In the genomic region with DNA sequence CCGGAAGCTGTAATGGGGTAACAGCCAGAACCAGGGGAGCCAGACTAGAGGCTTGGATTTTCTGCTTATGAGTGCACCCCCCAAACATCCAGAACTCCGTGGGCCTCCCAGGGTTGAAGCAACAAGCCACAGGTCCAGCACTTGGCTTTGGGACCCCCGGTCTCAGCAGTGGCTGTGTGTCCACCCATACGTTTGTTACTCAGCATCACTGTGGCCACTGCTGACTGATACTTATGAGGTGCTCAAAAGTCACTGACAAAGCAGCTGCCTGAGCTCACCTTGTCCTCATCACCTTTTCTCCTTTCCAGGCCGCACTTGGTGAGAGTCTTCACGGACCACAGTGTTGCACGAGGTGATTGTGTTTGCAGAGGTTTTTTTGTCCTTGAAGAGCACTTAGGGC, we compare ENCODE assay signal across 14 cellular contexts.
A peak's percentile ranks its signal among the peaks of the same experiment; 100 is the strongest.
DNase-seq lines count a peak whose midpoint lies in the region; ATAC-seq and TF ChIP-seq lines count a peak whose summit lies in the region.
"Had no signal": no experiment of that assay in that cellular context is flagged by ENCODE, and none has a peak within 500 bp of the region (broad histone marks: within the 10 kb centered on the region; RNA-seq: fewer than 3 reads in every experiment).

No MANE protein-coding gene starts in this region.

- no peak for TF ChIP-seq CTCF in glutamatergic neuron (IDR thresholded peaks at IDR 0.05; ENCODE audit: partially characterized antibody, unreplicated experiment)
- no peak for TF ChIP-seq CTCF in nephron (IDR thresholded peaks at IDR 0.05; ENCODE audit: unreplicated experiment in 3 of 3)

- DNase-seq in DMS79 (lab: John Stamatoyannopoulos, UW) = peak; percentile 59
- no peak for DNase-seq in glutamatergic neuron
- no peak for DNase-seq in activated naive CD4-positive, alpha-beta T cell treated with anti-CD3 and anti-CD28 coated beads, Interleukin-2, amount 50 U/mL, for 72 hours (ENCODE audit: low spot score in 2 of 2)
- no peak for DNase-seq in SHP77 (lab: John Stamatoyannopoulos, UW)
- DNase-seq: CD8-positive, alpha-beta T cell; COR-L47; GF-D8 had no signal

- H3K36me3 Mint-ChIP-seq in glutamatergic neuron (ENCODE audit: unreplicated experiment) (peaks cover 16% of the 10 kb centered on the region), nephron (ENCODE audit: low read depth) (peaks cover 13% of the 10 kb centered on the region)
- H3K36me3 Mint-ChIP-seq in activated naive CD4-positive, alpha-beta T cell treated with anti-CD3 and anti-CD28 coated beads, Interleukin-2, amount 50 U/mL, for 72 hours = no peaks in the 10 kb centered on the region
- H3K36me3 Mint-ChIP-seq in activated T-helper 17 cell treated with anti-CD3 and anti-CD28 coated beads, Interleukin-2, amount 50 U/mL, for 72 hours (ENCODE audit: low read depth) = no peaks in the 10 kb centered on the region
- H3K36me3 Mint-ChIP-seq: CD14-positive monocyte; CD8-positive, alpha-beta T cell; IgD-negative memory B cell had no signal

- H3K4me1 Mint-ChIP-seq in glutamatergic neuron (ENCODE audit: low read depth, unreplicated experiment) (peaks cover 54% of the 10 kb centered on the region), nephron (peaks cover 63% of the 10 kb centered on the region)
- H3K4me1 Mint-ChIP-seq in activated T-helper 17 cell treated with anti-CD3 and anti-CD28 coated beads, Interleukin-2, amount 50 U/mL, for 72 hours = no peaks in the 10 kb centered on the region
- H3K4me1 Mint-ChIP-seq: CD14-positive monocyte had no signal

- H3K27me3 Mint-ChIP-seq in glutamatergic neuron (ENCODE audit: unreplicated experiment) (peaks cover 9% of the 10 kb centered on the region), nephron (ENCODE audit: low read depth) (peaks cover 7% of the 10 kb centered on the region)
- peaks cover 22% of the 10 kb centered on the region for H3K27me3 Mint-ChIP-seq in activated T-helper 17 cell treated with anti-CD3 and anti-CD28 coated beads, Interleukin-2, amount 50 U/mL, for 72 hours

- peak overlapping the region; percentile 89 for H3K27ac ChIP-seq in BLaER1

- peak overlapping the region; percentile 47 for H3K4me3 Mint-ChIP-seq in glutamatergic neuron (ENCODE audit: unreplicated experiment)
- no peak overlapping the region for H3K4me3 Mint-ChIP-seq in nephron
- no peak overlapping the region for H3K4me3 Mint-ChIP-seq in activated T-helper 17 cell treated with anti-CD3 and anti-CD28 coated beads, Interleukin-2, amount 50 U/mL, for 72 hours
- H3K4me3 Mint-ChIP-seq: B cell; CD14-positive monocyte; CD8-positive, alpha-beta T cell; IgD-negative memory B cell had no signal

- H3K9ac ChIP-seq in BLaER1 = peak overlapping the region; percentile 54; the same call in 1 of the 2 replicates

- 0 out of 2 replicates have a peak, but pooled peaks cover 4% of the 10 kb centered on the region for H3K9me3 ChIP-seq in BLaER1

- peak overlapping the region; percentile 92 for H3K27ac Mint-ChIP-seq in glutamatergic neuron (ENCODE audit: unreplicated experiment)
- H3K27ac Mint-ChIP-seq in nephron = peak overlapping the region; percentile 69 to 89 (median 72)
- no peak overlapping the region for H3K27ac Mint-ChIP-seq in activated naive CD4-positive, alpha-beta T cell treated with anti-CD3 and anti-CD28 coated beads, Interleukin-2, amount 50 U/mL, for 72 hours
- H3K27ac Mint-ChIP-seq in activated T-helper 17 cell treated with anti-CD3 and anti-CD28 coated beads, Interleukin-2, amount 50 U/mL, for 72 hours = no peak overlapping the region
- H3K27ac Mint-ChIP-seq: B cell; CD14-positive monocyte; CD8-positive, alpha-beta T cell; IgD-negative memory B cell had no signal

- H3K27me3 ChIP-seq in BLaER1 = no peaks in the 10 kb centered on the region

- H3K36me3 ChIP-seq in BLaER1 = no peaks in the 10 kb centered on the region

- H3K4me2 ChIP-seq in BLaER1 = peak overlapping the region; percentile 84

- peaks cover 15% of the 10 kb centered on the region for H3K9me3 Mint-ChIP-seq in glutamatergic neuron (ENCODE audit: unreplicated experiment)
- H3K9me3 Mint-ChIP-seq in nephron = peaks cover 10% of the 10 kb centered on the region
- no peaks in the 10 kb centered on the region for H3K9me3 Mint-ChIP-seq in activated naive CD4-positive, alpha-beta T cell treated with anti-CD3 and anti-CD28 coated beads, Interleukin-2, amount 50 U/mL, for 72 hours
- no peaks in the 10 kb centered on the region for H3K9me3 Mint-ChIP-seq in activated T-helper 17 cell treated with anti-CD3 and anti-CD28 coated beads, Interleukin-2, amount 50 U/mL, for 72 hours
- H3K9me3 Mint-ChIP-seq: CD8-positive, alpha-beta T cell had no signal

- no peaks in the 10 kb centered on the region for H4K20me1 ChIP-seq in BLaER1

- peaks cover 43% of the 10 kb centered on the region for H3K4me1 ChIP-seq in BLaER1

- H3K4me3 ChIP-seq in BLaER1 = 0 out of 2 replicates have a peak overlapping the region, but pooled peaks have one; percentile 15

- ATAC-seq in activated naive CD4-positive, alpha-beta T cell treated with anti-CD3 and anti-CD28 coated beads, Interleukin-2, amount 50 U/mL, for 72 hours = no peak
- ATAC-seq in activated T-helper 17 cell treated with anti-CD3 and anti-CD28 coated beads, Interleukin-2, amount 50 U/mL, for 72 hours (replicated peaks) = no peak
- ATAC-seq: CD8-positive, alpha-beta T cell; HCT116 had no signal

Comparison
In these comparisons a context has a peak if more than half of its experiments do, and no peak if none do; other contexts are left out.
1. H3K27ac Mint-ChIP-seq: peak in glutamatergic neuron (single experiment) and nephron (3 of 3); none in activated naive CD4-positive, alpha-beta T cell treated with anti-CD3 and anti-CD28 coated beads, Interleukin-2, amount 50 U/mL, for 72 hours (0 of 2) and activated T-helper 17 cell treated with anti-CD3 and anti-CD28 coated beads, Interleukin-2, amount 50 U/mL, for 72 hours (single experiment).